ENCODE assay signal across 22 cellular contexts in the genomic region with DNA sequence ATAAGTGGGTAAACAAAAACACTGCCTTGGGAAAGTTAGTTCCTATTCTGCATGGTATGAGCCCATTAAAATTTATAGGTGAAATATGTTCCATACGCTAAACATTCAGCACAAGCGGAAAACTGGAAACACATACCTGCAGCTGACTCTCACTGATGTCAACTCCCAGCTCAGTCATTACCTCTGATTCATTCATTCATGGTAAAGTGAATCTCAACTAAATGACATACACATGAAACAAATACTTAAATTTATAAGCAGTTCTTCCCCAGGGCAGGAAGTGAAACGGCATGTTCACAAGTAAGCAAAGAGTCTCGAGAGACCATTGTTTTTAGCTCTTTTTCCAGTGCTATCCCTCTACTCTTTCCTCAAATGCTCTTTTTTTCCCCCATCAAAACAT. TPM values are rescaled to one million over a fixed set of nuclear protein-coding genes. Genes with fewer than 3 reads are reported as not detected.
DNase-seq lines count a peak whose midpoint lies in the region; ATAC-seq and TF ChIP-seq lines count a peak whose summit lies in the region.
"Had no signal": no experiment of that assay in that cellular context is flagged by ENCODE, and none has a peak within 500 bp of the region (broad histone marks: within the 10 kb centered on the region; RNA-seq: fewer than 3 reads in every experiment).

No MANE protein-coding gene starts in this region.

- H2AFZ ChIP-seq in smooth muscle cell (ENCODE audit: low read depth) (peak overlapping the region; percentile 16), OCI-LY7 (ENCODE audit: low read length) (no peak overlapping the region)

- H3K9me3 ChIP-seq in adipocyte (ENCODE audit: control insufficient read depth, low read length) (no peaks in the 10 kb centered on the region), smooth muscle cell (replicated peaks; ENCODE audit: low read depth) (no peaks in the 10 kb centered on the region), OCI-LY7 (ENCODE audit: low read length) (no peaks in the 10 kb centered on the region), gastroesophageal sphincter (no peaks in the 10 kb centered on the region)
- H3K9me3 ChIP-seq: body of pancreas, Peyer's patch, uterus had no signal

- H3K4me1 Mint-ChIP-seq in activated CD8-positive, alpha-beta T cell treated with anti-CD3 and anti-CD28 coated beads for 36 hours (ENCODE audit: low read depth): no peaks in the 10 kb centered on the region
- H3K4me1 Mint-ChIP-seq: activated CD4-positive, alpha-beta T cell treated with anti-CD3 and anti-CD28 coated beads, Interleukin-2, amount 10 ng/mL, durations not matched to agents 24 days and 14 days had no signal

- H3K4me3 Mint-ChIP-seq in activated CD8-positive, alpha-beta T cell treated with anti-CD3 and anti-CD28 coated beads for 36 hours: no peak overlapping the region
- H3K4me3 Mint-ChIP-seq: activated CD4-positive, alpha-beta T cell treated with anti-CD3 and anti-CD28 coated beads, Interleukin-2, amount 10 ng/mL, durations not matched to agents 24 days and 14 days; activated T-cell treated with anti-CD3 and anti-CD28 coated beads, Interleukin-2, amount 50 U/mL, for 4 hours; CD14-positive monocyte; naive thymus-derived CD8-positive, alpha-beta T cell had no signal

- H3K4me1 ChIP-seq in adipocyte (ENCODE audit: control insufficient read depth, insufficient read depth, low read length) (peaks cover 28% of the 10 kb centered on the region), smooth muscle cell (ENCODE audit: low read depth) (peaks cover 14% of the 10 kb centered on the region), OCI-LY7 (ENCODE audit: insufficient read depth, low read length, poor library complexity, severe bottlenecking) (no peaks in the 10 kb centered on the region), gastroesophageal sphincter (no peaks in the 10 kb centered on the region)
- H3K4me1 ChIP-seq: body of pancreas, Peyer's patch, uterus had no signal

- POLR2A ChIA-PET in activated CD8-positive, alpha-beta T cell treated with anti-CD3 and anti-CD28 coated beads for 36 hours (lab: Charles Lee): no interaction called here
- POLR2A ChIA-PET in OCI-LY7 (lab: Charles Lee): no interaction called here

- H3K9me3 Mint-ChIP-seq in activated CD8-positive, alpha-beta T cell treated with anti-CD3 and anti-CD28 coated beads for 36 hours: no peaks in the 10 kb centered on the region
- H3K9me3 Mint-ChIP-seq: activated CD4-positive, alpha-beta T cell treated with anti-CD3 and anti-CD28 coated beads, Interleukin-2, amount 10 ng/mL, durations not matched to agents 24 days and 14 days; activated T-cell treated with anti-CD3 and anti-CD28 coated beads, Interleukin-2, amount 50 U/mL, for 4 hours; naive thymus-derived CD8-positive, alpha-beta T cell had no signal

- no peak for TF ChIP-seq POLR2A in gastroesophageal sphincter (IDR thresholded peaks at IDR 0.05)

- H3K27ac Mint-ChIP-seq in activated CD8-positive, alpha-beta T cell treated with anti-CD3 and anti-CD28 coated beads for 36 hours: no peak overlapping the region
- H3K27ac Mint-ChIP-seq: activated CD4-positive, alpha-beta T cell treated with anti-CD3 and anti-CD28 coated beads, Interleukin-2, amount 10 ng/mL, durations not matched to agents 24 days and 14 days; CD14-positive monocyte; naive thymus-derived CD8-positive, alpha-beta T cell had no signal

- DNase-seq in HFF-Myc (ENCODE audit: extremely low read depth, low read depth) (no peak), adipocyte (ENCODE audit: low read depth) (no peak), fibroblast of villous mesenchyme (ENCODE audit: low read depth) (peak; percentile 11), smooth muscle cell (lab: John Stamatoyannopoulos, UW; ENCODE audit: unreplicated experiment) (no peak), OCI-LY7 (ENCODE audit: low spot score) (no peak), LoVo (ENCODE audit: low spot score) (no peak)
- DNase-seq in activated CD8-positive, alpha-beta T cell treated with anti-CD3 and anti-CD28 coated beads for 36 hours: no peak
- DNase-seq: activated CD4-positive, alpha-beta T cell treated with anti-CD3 and anti-CD28 coated beads, Interleukin-2, amount 10 ng/mL, durations not matched to agents 24 days and 14 days; activated T-cell treated with anti-CD3 and anti-CD28 coated beads, Interleukin-2, amount 50 U/mL, for 4 hours; body of pancreas; DND-41; Kasumi-1; naive thymus-derived CD8-positive, alpha-beta T cell; NCI-H524; occipital lobe; Peyer's patch; stimulated activated CD4-positive, alpha-beta T cell treated with anti-CD3 and anti-CD28 coated beads, Interleukin-2, amount 100 ng/mL, for 48 hours; substantia nigra; uterus had no signal

- 72% methylated on average over 4 of the region's 4 CpGs for WGBS in smooth muscle cell (ENCODE audit: low lambda C conversion rate)
- 73 to 87% methylated on average over 4 of the region's 4 CpGs for WGBS in gastroesophageal sphincter (ENCODE audit: low coverage in 1 of 2), 2 donors

- H4K20me1 ChIP-seq in smooth muscle cell (ENCODE audit: low read depth) (no peaks in the 10 kb centered on the region), OCI-LY7 (ENCODE audit: insufficient read depth, low read length) (no peaks in the 10 kb centered on the region)

- no peaks in the 10 kb centered on the region for H3F3A ChIP-seq in smooth muscle cell (ENCODE audit: low read depth)

- BruUV-seq in OCI-LY7 (replicated peaks; lab: Mats Ljungman, UMichigan): no TSS peak

- H3K79me2 ChIP-seq in smooth muscle cell (ENCODE audit: low read depth) (no peaks in the 10 kb centered on the region), OCI-LY7 (ENCODE audit: insufficient read depth, low read depth, low read length) (no peaks in the 10 kb centered on the region)

- TF ChIP-seq CTCF in HFF-Myc (IDR thresholded peaks at IDR 0.05; ENCODE audit: low read depth, low read length, missing control alignments) (no peak), fibroblast of villous mesenchyme (IDR thresholded peaks at IDR 0.05; ENCODE audit: insufficient read depth, low read depth, low read length) (no peak), smooth muscle cell (IDR thresholded peaks at IDR 0.05; ENCODE audit: borderline replicate concordance, insufficient read depth, poor library complexity, severe bottlenecking) (no peak), OCI-LY7 (conservative IDR thresholded peaks at IDR 0.05; ENCODE audit: low read length) (no peak), gastroesophageal sphincter (IDR thresholded peaks at IDR 0.05) (no peak)
- TF ChIP-seq CTCF in activated CD8-positive, alpha-beta T cell treated with anti-CD3 and anti-CD28 coated beads for 36 hours (IDR thresholded peaks at IDR 0.05): no peak

- no peaks in the 10 kb centered on the region for H3K27me3 Mint-ChIP-seq in activated CD8-positive, alpha-beta T cell treated with anti-CD3 and anti-CD28 coated beads for 36 hours

- H3K9ac ChIP-seq in adipocyte (ENCODE audit: low read length) (no peak overlapping the region), smooth muscle cell (ENCODE audit: low read depth) (no peak overlapping the region)

- CTCF ChIA-PET in activated CD8-positive, alpha-beta T cell treated with anti-CD3 and anti-CD28 coated beads for 36 hours (lab: Charles Lee): no interaction called here
- CTCF ChIA-PET in OCI-LY7 (lab: Charles Lee; ENCODE audit: unreplicated experiment): no interaction called here

- 0 out of 2 replicates have a peak overlapping the region, but pooled peaks have one; percentile 1 for H3K4me3 ChIP-seq in HFF-Myc (replicated peaks; ENCODE audit: low read depth, low read length)
- H3K4me3 ChIP-seq in adipocyte (ENCODE audit: low read length): peak overlapping the region; percentile 44
- no peak overlapping the region for H3K4me3 ChIP-seq in fibroblast of villous mesenchyme (ENCODE audit: low read depth, low read length)
- no peak overlapping the region for H3K4me3 ChIP-seq in smooth muscle cell
- H3K4me3 ChIP-seq in OCI-LY7 (ENCODE audit: low read depth, low read length, poor library complexity, severe bottlenecking): no peak overlapping the region
- peak overlapping the region in 1 of 2 donors; percentile 37 for H3K4me3 ChIP-seq in gastroesophageal sphincter
- H3K4me3 ChIP-seq: body of pancreas, uterus had no signal

- H3K36me3 ChIP-seq in adipocyte (ENCODE audit: control insufficient read depth, insufficient read depth, low read length, severe bottlenecking) (no peaks in the 10 kb centered on the region), smooth muscle cell (ENCODE audit: low read depth) (no peaks in the 10 kb centered on the region), OCI-LY7 (ENCODE audit: insufficient read depth, low read length) (no peaks in the 10 kb centered on the region), gastroesophageal sphincter (no peaks in the 10 kb centered on the region)
- H3K36me3 ChIP-seq: Peyer's patch, uterus had no signal

- no peak for TF ChIP-seq EP300 in gastroesophageal sphincter (IDR thresholded peaks at IDR 0.05)

- no peaks in the 10 kb centered on the region for H3K27me3 ChIP-seq in adipocyte (replicated peaks; ENCODE audit: control insufficient read depth, insufficient read depth, low read length)
- no peaks in the 10 kb centered on the region for H3K27me3 ChIP-seq in smooth muscle cell (ENCODE audit: low read depth)
- no peaks in the 10 kb centered on the region for H3K27me3 ChIP-seq in gastroesophageal sphincter
- H3K27me3 ChIP-seq: body of pancreas, Peyer's patch, uterus had no signal

- H3K36me3 Mint-ChIP-seq in activated CD8-positive, alpha-beta T cell treated with anti-CD3 and anti-CD28 coated beads for 36 hours (ENCODE audit: low read depth): no peaks in the 10 kb centered on the region
- H3K36me3 Mint-ChIP-seq: CD14-positive monocyte; naive thymus-derived CD8-positive, alpha-beta T cell had no signal

- intact Hi-C loops in activated CD8-positive, alpha-beta T cell treated with anti-CD3 and anti-CD28 coated beads for 36 hours (cut with micrococcal nuclease): no loop called here
- intact Hi-C loops in OCI-LY7 (cut with micrococcal nuclease; ENCODE audit: unreplicated experiment): no loop called here

- no peak for ATAC-seq in activated CD8-positive, alpha-beta T cell treated with anti-CD3 and anti-CD28 coated beads for 36 hours
- ATAC-seq in gastroesophageal sphincter: no peak
- ATAC-seq: activated T-cell treated with anti-CD3 and anti-CD28 coated beads, Interleukin-2, amount 50 U/mL, for 4 hours; body of pancreas; HepG2; naive thymus-derived CD8-positive, alpha-beta T cell had no signal

- peak overlapping the region; percentile 28 for H3K27ac ChIP-seq in smooth muscle cell (ENCODE audit: low read depth)
- no peak overlapping the region for H3K27ac ChIP-seq in OCI-LY7 (ENCODE audit: low read depth, low read length, poor library complexity, severe bottlenecking)
- H3K27ac ChIP-seq in gastroesophageal sphincter: peak overlapping the region in 2 of 4 donors; percentile 53 to 55
- H3K27ac ChIP-seq: body of pancreas, Peyer's patch had no signal

- peak overlapping the region; percentile 49 for H3K4me2 ChIP-seq in smooth muscle cell
- no peak overlapping the region for H3K4me2 ChIP-seq in OCI-LY7 (ENCODE audit: low read length)

- no peaks in the 10 kb centered on the region for H3K9me2 ChIP-seq in OCI-LY7 (ENCODE audit: insufficient read depth, low read length)

RNA-seq across cellular contexts. Expression of a gene that starts 1.6 kb away (rescaled TPM):
- total RNA-seq in fibroblast of villous mesenchyme: under 0.01 TPM in 1 of 2 replicates, not detected in the other
- total RNA-seq in smooth muscle cell: 1.3 and 1.4 TPM in 2 replicates
- 0.34 TPM in 1 of 2 replicates, not detected in the other for polyA plus RNA-seq in smooth muscle cell
- not detected for total RNA-seq in activated CD8-positive, alpha-beta T cell treated with anti-CD3 and anti-CD28 coated beads for 36 hours
- not detected in 2 replicates for total RNA-seq in OCI-LY7 (2014; rRNA removed; shearing (Covaris generic))
- not detected in 2 replicates for total RNA-seq in OCI-LY7 (2022)
- total RNA-seq in gastroesophageal sphincter: 1 to 10 TPM in 3 of 4 donors, under 1 TPM in 1; 0.35 to 3.3 (median 2.0) TPM
- total RNA-seq: activated CD4-positive, alpha-beta T cell treated with anti-CD3 and anti-CD28 coated beads, Interleukin-2, amount 10 ng/mL, durations not matched to agents 24 days and 14 days; activated T-cell treated with anti-CD3 and anti-CD28 coated beads, Interleukin-2, amount 50 U/mL, for 4 hours; HepG2; occipital lobe had no signal
- polyA plus RNA-seq: CD14-positive monocyte; HepG2; naive thymus-derived CD8-positive, alpha-beta T cell had no signal

RNA-seq across cellular contexts. Expression of a gene that starts 44.6 kb away (rescaled TPM):
- total RNA-seq in fibroblast of villous mesenchyme (0.64 and 1.3 TPM in 2 replicates), smooth muscle cell (1.3 and 5.1 TPM in 2 replicates), OCI-LY7 (2022) (1.4 TPM in 1 of 2 replicates, not detected in the other), gastroesophageal sphincter (not detected)
- not detected in 2 replicates for polyA plus RNA-seq in smooth muscle cell
- not detected for total RNA-seq in activated CD8-positive, alpha-beta T cell treated with anti-CD3 and anti-CD28 coated beads for 36 hours
- total RNA-seq in OCI-LY7 (2014; rRNA removed; shearing (Covaris generic)): not detected in 2 replicates
- total RNA-seq: activated CD4-positive, alpha-beta T cell treated with anti-CD3 and anti-CD28 coated beads, Interleukin-2, amount 10 ng/mL, durations not matched to agents 24 days and 14 days; activated T-cell treated with anti-CD3 and anti-CD28 coated beads, Interleukin-2, amount 50 U/mL, for 4 hours; HepG2; naive thymus-derived CD8-positive, alpha-beta T cell had no signal
- polyA plus RNA-seq: naive thymus-derived CD8-positive, alpha-beta T cell had no signal

Comparison
In these comparisons a context has a peak if more than half of its experiments do, and no peak if none do; other contexts are left out.
1. H3K4me3 ChIP-seq: peak in HFF-Myc (single experiment) and adipocyte (single experiment); none in fibroblast of villous mesenchyme (single experiment), smooth muscle cell (single experiment) and OCI-LY7 (single experiment).